In the genomic region with DNA sequence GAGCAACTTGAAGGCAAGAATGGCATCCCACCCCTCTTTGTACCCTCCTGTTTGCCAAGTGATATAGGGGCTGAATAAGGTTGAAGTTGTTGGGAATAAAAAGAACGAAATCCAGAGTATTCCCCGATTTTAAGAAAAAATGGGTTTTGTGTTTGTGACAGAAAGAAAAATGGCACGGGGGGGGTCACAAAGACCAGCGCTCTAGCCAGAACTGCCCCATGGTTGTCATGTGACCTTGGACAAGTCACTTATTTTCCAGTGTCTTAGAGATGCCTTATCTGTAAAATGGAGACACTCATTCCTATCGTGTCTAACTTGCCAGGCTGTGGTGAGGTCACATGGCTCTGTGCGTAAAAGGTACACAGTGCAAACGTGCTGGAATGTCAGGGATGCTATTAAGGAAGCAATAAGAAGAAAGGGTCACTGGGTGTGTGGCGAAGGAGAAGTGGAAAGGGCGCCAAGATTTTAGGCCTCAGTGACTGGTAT, we compare ENCODE assay signal across 6 cellular contexts. TPM values are rescaled to one million over a fixed set of nuclear protein-coding genes. Genes with fewer than 3 reads are reported as not detected.
DNase-seq lines count a peak whose midpoint lies in the region; ATAC-seq and TF ChIP-seq lines count a peak whose summit lies in the region.

No MANE protein-coding gene starts in this region.

- H3K4me3 ChIP-seq in SJCRH30 = peak overlapping the region; percentile 71
- peak overlapping the region; percentile 68 for H3K4me3 ChIP-seq in iPS-15b (ENCODE audit: low read depth, low read length)
- peak overlapping the region in 1 of 2 donors; percentile 49 for H3K4me3 ChIP-seq in aorta (ENCODE audit: low read length in 2 of 2)

- no peaks in the 10 kb centered on the region for H3K9me3 Mint-ChIP-seq in CD14-positive monocyte

- ATAC-seq in aorta (ENCODE audit: low FRiP score) = no peak
- no peak for ATAC-seq in HG03520 (IDR thresholded peaks at IDR 0.05; ENCODE audit: unreplicated experiment)
- ATAC-seq in HG03196 (IDR thresholded peaks at IDR 0.05; ENCODE audit: unreplicated experiment) = no peak

- 37% methylated on average over 9 of the region's 9 CpGs for WGBS in aorta, 2 donors

- H3K4me1 Mint-ChIP-seq in CD14-positive monocyte = peaks cover 50% of the 10 kb centered on the region

- no peaks in the 10 kb centered on the region for H3K36me3 ChIP-seq in SJCRH30
- no peaks in the 10 kb centered on the region for H3K36me3 ChIP-seq in iPS-15b (ENCODE audit: control insufficient read depth, insufficient read depth, low read length)
- H3K36me3 ChIP-seq in aorta (ENCODE audit: control insufficient read depth in 1 of 2, insufficient read depth in 2 of 2, low read length in 1 of 2) = no peaks in the 10 kb centered on the region

- no peak for TF ChIP-seq CTCF in CD14-positive monocyte (IDR thresholded peaks at IDR 0.05)

- intact Hi-C loops in CD14-positive monocyte (cut with micrococcal nuclease) (loop anchor here in 1 of 2 donors (10.0 kb wide), 1 partner anchor 168 kb away; a partner anchor contains a TSS), aorta (cut with DNase I) (loop anchor here in 1 of 2 donors (10.0 kb wide), 1 partner anchor 168 kb away; a partner anchor contains a TSS)

- H3K27me3 Mint-ChIP-seq in CD14-positive monocyte (ENCODE audit: low read depth in 3 of 3) = peaks cover 0 to 2% (median 0%) of the 10 kb centered on the region in 3 donors

- H3K9ac ChIP-seq in iPS-15b (ENCODE audit: low read depth, low read length) = peak overlapping the region; percentile 87

- H3K9me3 ChIP-seq in SJCRH30 (replicated peaks) (no peaks in the 10 kb centered on the region), iPS-15b (ENCODE audit: control insufficient read depth, insufficient read depth, low read length) (no peaks in the 10 kb centered on the region), aorta (ENCODE audit: control insufficient read depth, low read length) (no peaks in the 10 kb centered on the region)

- no peak for DNase-seq in CD14-positive monocyte (ENCODE audit: low spot score)
- DNase-seq in SJCRH30 = no peak
- DNase-seq in aorta = peak in 1 of 2 donors; percentile 63

- peaks cover 13% of the 10 kb centered on the region; the same call in 1 of the 2 replicates for H3K4me1 ChIP-seq in SJCRH30
- H3K4me1 ChIP-seq in iPS-15b (ENCODE audit: control insufficient read depth, insufficient read depth, low read length) = peaks cover 3% of the 10 kb centered on the region
- H3K4me1 ChIP-seq in aorta (ENCODE audit: control insufficient read depth in 1 of 2, insufficient read depth in 2 of 2, low read length in 2 of 2) = peaks cover 0 to 2% of the 10 kb centered on the region in 2 donors

- H3K27me3 ChIP-seq in SJCRH30 (no peaks in the 10 kb centered on the region), iPS-15b (ENCODE audit: control insufficient read depth, insufficient read depth, low read length) (no peaks in the 10 kb centered on the region), aorta (ENCODE audit: control insufficient read depth in 1 of 2, insufficient read depth in 2 of 2, low read length in 1 of 2) (peaks cover 0 to 2% of the 10 kb centered on the region in 2 donors)

- H3K4me3 Mint-ChIP-seq in CD14-positive monocyte = peak overlapping the region; percentile 88 to 97

- H3K27ac ChIP-seq in SJCRH30 (peak overlapping the region; percentile 98), aorta (ENCODE audit: low read depth in 1 of 2, low read length in 2 of 2) (peak overlapping the region; percentile 72 to 85)

- peak overlapping the region; percentile 97 to 100 (median 99) for H3K27ac Mint-ChIP-seq in CD14-positive monocyte

- no peaks in the 10 kb centered on the region for H3K36me3 Mint-ChIP-seq in CD14-positive monocyte

RNA-seq across cellular contexts. Expression of a gene that starts 1.6 kb away (rescaled TPM):
- polyA plus RNA-seq in CD14-positive monocyte (1 to 10 TPM; 2.2 to 2.5 TPM), aorta (10 to 100 TPM; 40.8 to 62.6 TPM)
- 9.7 and 10.5 TPM in 2 replicates for total RNA-seq in SJCRH30 (2014; rRNA removed; shearing (Covaris generic))
- total RNA-seq in aorta = 10 to 100 TPM; 48.7 to 64.0 TPM

RNA-seq across cellular contexts. Expression of a gene that starts 11.2 kb away (rescaled TPM):
- polyA plus RNA-seq in CD14-positive monocyte (1 to 10 TPM; 4.8 to 6.2 TPM), aorta (10 to 100 TPM; 68.6 to 69.7 TPM)
- 0.33 and 0.61 TPM in 2 replicates for total RNA-seq in SJCRH30 (2014; rRNA removed; shearing (Covaris generic))
- 10 to 100 TPM; 16.1 to 23.4 TPM for total RNA-seq in aorta

RNA-seq across cellular contexts. Expression of a gene that starts 14.3 kb away (rescaled TPM):
- polyA plus RNA-seq in CD14-positive monocyte (1 to 10 TPM in 1 of 2 donors, under 1 TPM in 1; 0.97 to 2.5 TPM), aorta (10 to 100 TPM; 22.8 to 93.8 TPM)
- 5.8 and 8.2 TPM in 2 replicates for total RNA-seq in SJCRH30 (2014; rRNA removed; shearing (Covaris generic))
- total RNA-seq in aorta = 10 to 100 TPM; 94.6 to 97.4 TPM

RNA-seq across cellular contexts. Expression of a gene that starts 15.0 kb away (rescaled TPM):
- polyA plus RNA-seq in CD14-positive monocyte = 1 to 10 TPM; 2.5 to 2.9 TPM
- total RNA-seq in SJCRH30 (2014; rRNA removed; shearing (Covaris generic)) = 6.2 and 6.3 TPM in 2 replicates
- total RNA-seq in aorta = 1 to 10 TPM; 2.7 to 6.0 TPM
- 1 to 10 TPM; 4.4 to 10.0 TPM for polyA plus RNA-seq in aorta

Comparison
In these comparisons a context has a peak if more than half of its experiments do, and no peak if none do; other contexts are left out.
1. RNA of a gene that starts 11.2 kb away (total RNA-seq): 16.1 to 23.4 TPM in aorta; 0.33 to 0.61 TPM in SJCRH30; every median in the first group is over 10 times any median in the second.
2. RNA of a gene that starts 14.3 kb away (total RNA-seq): 94.6 to 97.4 TPM in aorta; 5.8 to 8.2 TPM in SJCRH30; every median in the first group is over 10 times any median in the second.